1 cellular context compared by ENCODE assay signal in the genomic region with DNA sequence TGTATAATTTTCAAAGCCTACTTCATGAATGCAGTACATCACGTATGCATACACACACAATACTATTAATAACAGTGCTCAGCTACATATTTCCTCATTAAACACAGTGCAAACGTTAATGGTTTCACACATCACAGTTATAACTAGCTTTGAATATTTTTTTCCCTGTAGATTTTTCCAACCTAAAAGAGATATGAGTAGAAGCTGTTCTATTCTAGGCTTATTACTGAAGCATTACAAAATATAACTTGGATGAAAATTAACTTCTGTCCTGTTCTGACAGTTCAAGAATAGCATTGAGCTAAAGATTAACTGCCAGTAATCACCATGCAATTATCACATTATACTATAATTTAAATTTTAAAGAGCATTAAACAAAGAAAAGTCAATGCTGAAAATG.
A peak's percentile ranks its signal among the peaks of the same experiment; 100 is the strongest.
TF ChIP-seq lines count a peak whose summit lies in the region.

No MANE protein-coding gene starts in this region.

TF ChIP-seq in GM12878, 131 proteins besides CTCF, POLR2A, EP300 and RAD21:
- TF ChIP-seq, protein P1, sequence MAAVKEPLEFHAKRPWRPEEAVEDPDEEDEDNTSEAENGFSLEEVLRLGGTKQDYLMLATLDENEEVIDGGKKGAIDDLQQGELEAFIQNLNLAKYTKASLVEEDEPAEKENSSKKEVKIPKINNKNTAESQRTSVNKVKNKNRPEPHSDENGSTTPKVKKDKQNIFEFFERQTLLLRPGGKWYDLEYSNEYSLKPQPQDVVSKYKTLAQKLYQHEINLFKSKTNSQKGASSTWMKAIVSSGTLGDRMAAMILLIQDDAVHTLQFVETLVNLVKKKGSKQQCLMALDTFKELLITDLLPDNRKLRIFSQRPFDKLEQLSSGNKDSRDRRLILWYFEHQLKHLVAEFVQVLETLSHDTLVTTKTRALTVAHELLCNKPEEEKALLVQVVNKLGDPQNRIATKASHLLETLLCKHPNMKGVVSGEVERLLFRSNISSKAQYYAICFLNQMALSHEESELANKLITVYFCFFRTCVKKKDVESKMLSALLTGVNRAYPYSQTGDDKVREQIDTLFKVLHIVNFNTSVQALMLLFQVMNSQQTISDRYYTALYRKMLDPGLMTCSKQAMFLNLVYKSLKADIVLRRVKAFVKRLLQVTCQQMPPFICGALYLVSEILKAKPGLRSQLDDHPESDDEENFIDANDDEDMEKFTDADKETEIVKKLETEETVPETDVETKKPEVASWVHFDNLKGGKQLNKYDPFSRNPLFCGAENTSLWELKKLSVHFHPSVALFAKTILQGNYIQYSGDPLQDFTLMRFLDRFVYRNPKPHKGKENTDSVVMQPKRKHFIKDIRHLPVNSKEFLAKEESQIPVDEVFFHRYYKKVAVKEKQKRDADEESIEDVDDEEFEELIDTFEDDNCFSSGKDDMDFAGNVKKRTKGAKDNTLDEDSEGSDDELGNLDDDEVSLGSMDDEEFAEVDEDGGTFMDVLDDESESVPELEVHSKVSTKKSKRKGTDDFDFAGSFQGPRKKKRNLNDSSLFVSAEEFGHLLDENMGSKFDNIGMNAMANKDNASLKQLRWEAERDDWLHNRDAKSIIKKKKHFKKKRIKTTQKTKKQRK (IDR thresholded peaks at IDR 0.05; ENCODE audit: low read depth, low read length), result no peak
- TF ChIP-seq BMI1 (IDR thresholded peaks at IDR 0.05; ENCODE audit: borderline replicate concordance), result no peak
- peak; percentile 44 for TF ChIP-seq MEF2B (IDR thresholded peaks at IDR 0.05; ENCODE audit: partially characterized antibody, poor library complexity, severe bottlenecking)
- TF ChIP-seq, protein P2, sequence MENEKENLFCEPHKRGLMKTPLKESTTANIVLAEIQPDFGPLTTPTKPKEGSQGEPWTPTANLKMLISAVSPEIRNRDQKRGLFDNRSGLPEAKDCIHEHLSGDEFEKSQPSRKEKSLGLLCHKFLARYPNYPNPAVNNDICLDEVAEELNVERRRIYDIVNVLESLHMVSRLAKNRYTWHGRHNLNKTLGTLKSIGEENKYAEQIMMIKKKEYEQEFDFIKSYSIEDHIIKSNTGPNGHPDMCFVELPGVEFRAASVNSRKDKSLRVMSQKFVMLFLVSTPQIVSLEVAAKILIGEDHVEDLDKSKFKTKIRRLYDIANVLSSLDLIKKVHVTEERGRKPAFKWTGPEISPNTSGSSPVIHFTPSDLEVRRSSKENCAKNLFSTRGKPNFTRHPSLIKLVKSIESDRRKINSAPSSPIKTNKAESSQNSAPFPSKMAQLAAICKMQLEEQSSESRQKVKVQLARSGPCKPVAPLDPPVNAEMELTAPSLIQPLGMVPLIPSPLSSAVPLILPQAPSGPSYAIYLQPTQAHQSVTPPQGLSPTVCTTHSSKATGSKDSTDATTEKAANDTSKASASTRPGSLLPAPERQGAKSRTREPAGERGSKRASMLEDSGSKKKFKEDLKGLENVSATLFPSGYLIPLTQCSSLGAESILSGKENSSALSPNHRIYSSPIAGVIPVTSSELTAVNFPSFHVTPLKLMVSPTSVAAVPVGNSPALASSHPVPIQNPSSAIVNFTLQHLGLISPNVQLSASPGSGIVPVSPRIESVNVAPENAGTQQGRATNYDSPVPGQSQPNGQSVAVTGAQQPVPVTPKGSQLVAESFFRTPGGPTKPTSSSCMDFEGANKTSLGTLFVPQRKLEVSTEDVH (IDR thresholded peaks at IDR 0.05; ENCODE audit: low read depth, partially characterized antibody), result no peak
- peak; percentile 69 for TF ChIP-seq MTA2 (IDR thresholded peaks at IDR 0.05; ENCODE audit: low read depth)
- TF ChIP-seq NKRF (conservative IDR thresholded peaks at IDR 0.05), result no peak
- no peak for TF ChIP-seq ZNF622 (IDR thresholded peaks at IDR 0.05)
- TF ChIP-seq ETV6 (conservative IDR thresholded peaks at IDR 0.05 in 1 of 2, IDR thresholded peaks at IDR 0.05 in 1 of 2; ENCODE audit: borderline replicate concordance in 1 of 2, low read depth in 1 of 2), result no peak
